18 cellular contexts compared by ENCODE assay signal in genomic region chr20:63187338-63188158, GRCh38. TPM values are rescaled to one million over a fixed set of nuclear protein-coding genes. Genes with fewer than 3 reads are reported as not detected.
DNase-seq lines count a peak whose midpoint lies in the region; ATAC-seq, FAIRE-seq and TF ChIP-seq lines count a peak whose summit lies in the region.
"Had no signal": no experiment of that assay in that cellular context is flagged by ENCODE, and none has a peak within 500 bp of the region (broad histone marks: within the 10 kb centered on the region; RNA-seq: fewer than 3 reads in every experiment).

No MANE protein-coding gene starts in this region.

- CTCF ChIA-PET in SK-N-SH (lab: Yijun Ruan, JAX), result no interaction called here

- POLR2A ChIA-PET in SK-N-SH (lab: Yijun Ruan, JAX), result no interaction called here

- TF ChIP-seq CTCF in SK-N-SH (IDR thresholded peaks at IDR 0.05) (no peak), kidney (IDR thresholded peaks at IDR 0.05; ENCODE audit: borderline replicate concordance, extremely low read depth, insufficient read depth) (no peak), osteoblast (IDR thresholded peaks at IDR 0.05; ENCODE audit: extremely low read depth, low read depth, low read length) (no peak)

- H3K27me3 ChIP-seq in SK-N-SH (ENCODE audit: insufficient read depth) (no peaks in the 10 kb centered on the region), osteoblast (ENCODE audit: insufficient read depth, low read length) (no peaks in the 10 kb centered on the region)
- H3K27me3 ChIP-seq: BLaER1 treated with 17β-estradiol and CSF1 and Interleukin-3, amounts not matched to agents 10 nM and 100 nM had no signal

- H3F3A ChIP-seq in SK-N-SH (replicated peaks; ENCODE audit: insufficient read depth), result peaks cover 7% of the 10 kb centered on the region

- H3K36me3 ChIP-seq in SK-N-SH (replicated peaks in 1 of 2; ENCODE audit: control insufficient read depth in 1 of 2, insufficient read depth in 2 of 2, low read length in 1 of 2) (no peaks in the 10 kb centered on the region), kidney (ENCODE audit: control insufficient read depth in 1 of 2, insufficient read depth in 2 of 2, low read length in 2 of 2) (no peaks in the 10 kb centered on the region), osteoblast (ENCODE audit: insufficient read depth, low read length) (no peaks in the 10 kb centered on the region)
- H3K36me3 ChIP-seq: BLaER1 treated with 17β-estradiol and CSF1 and Interleukin-3, amounts not matched to agents 10 nM and 100 nM had no signal

- ATAC-seq in SK-N-SH treated with all-trans-retinoic acid at 6 μM for 48 hours (no peak), GM21528 (IDR thresholded peaks at IDR 0.05; ENCODE audit: low FRiP score, unreplicated experiment) (no peak), HG03280 (IDR thresholded peaks at IDR 0.05; ENCODE audit: unreplicated experiment) (no peak)
- ATAC-seq: GM12878 had no signal

- H3K79me2 ChIP-seq in SK-N-SH (ENCODE audit: insufficient read depth) (no peaks in the 10 kb centered on the region), osteoblast (ENCODE audit: insufficient read depth, low read length) (no peaks in the 10 kb centered on the region)

- no peak overlapping the region for H3K4me2 ChIP-seq in SK-N-SH
- H3K4me2 ChIP-seq in osteoblast (ENCODE audit: insufficient read depth, low read length), result no peak overlapping the region

- H3K9me2 ChIP-seq in SK-N-SH, result no peaks in the 10 kb centered on the region

- H3K4me1 ChIP-seq in SK-N-SH (ENCODE audit: control insufficient read depth in 1 of 2, insufficient read depth in 2 of 2, low read depth in 1 of 2, low read length in 1 of 2) (no peaks in the 10 kb centered on the region), kidney (ENCODE audit: control insufficient read depth in 1 of 2, insufficient read depth in 1 of 2, low read depth in 1 of 2, low read length in 2 of 2) (no peaks in the 10 kb centered on the region), osteoblast (ENCODE audit: insufficient read depth, low read length) (no peaks in the 10 kb centered on the region)

- WGBS in SK-N-SH (ENCODE audit: low lambda C conversion rate), result 54% methylated on average over 3 of the region's 7 CpGs

- H2AFZ ChIP-seq in SK-N-SH (ENCODE audit: low read depth), result no peak overlapping the region
- H2AFZ ChIP-seq in osteoblast (ENCODE audit: low read length), result no peak overlapping the region
- H2AFZ ChIP-seq: GM23248 had no signal

- TF ChIP-seq RAD21 in SK-N-SH (IDR thresholded peaks at IDR 0.05; ENCODE audit: low read length), result no peak

- H3K27ac ChIP-seq in SK-N-SH (ENCODE audit: low read depth in 2 of 2, low read length in 1 of 2) (no peak overlapping the region), kidney (ENCODE audit: low read depth in 2 of 2, low read length in 2 of 2) (no peak overlapping the region), osteoblast (ENCODE audit: low read depth, low read length) (no peak overlapping the region)
- H3K27ac ChIP-seq: 22Rv1; BLaER1 treated with 17β-estradiol and CSF1 and Interleukin-3, amounts not matched to agents 10 nM and 100 nM; GM23248 had no signal

- H4K20me1 ChIP-seq in SK-N-SH (ENCODE audit: insufficient read depth) (no peaks in the 10 kb centered on the region), osteoblast (ENCODE audit: insufficient read depth, low read length) (no peaks in the 10 kb centered on the region)

- intact Hi-C loops in kidney (cut with DNase I), result no loop called here

- H3K4me3 ChIP-seq in SK-N-SH (ENCODE audit: low read depth in 2 of 2, low read length in 1 of 2) (no peak overlapping the region), kidney (ENCODE audit: low read length in 2 of 2) (no peak overlapping the region), osteoblast (ENCODE audit: insufficient read depth, low read length) (no peak overlapping the region)
- H3K4me3 ChIP-seq: BLaER1 treated with 17β-estradiol and CSF1 and Interleukin-3, amounts not matched to agents 10 nM and 100 nM; GM12878; GM23248 had no signal

- H3K9ac ChIP-seq in SK-N-SH (no peak overlapping the region), kidney (ENCODE audit: low read length in 2 of 2) (no peak overlapping the region)
- H3K9ac ChIP-seq: GM23248 had no signal

- no peak for FAIRE-seq in kidney (lab: Jason Lieb, UNC)
- FAIRE-seq: GM12878, GM18507, H54 had no signal

- H3K9me3 ChIP-seq in SK-N-SH (no peaks in the 10 kb centered on the region), kidney (ENCODE audit: control insufficient read depth in 1 of 2, low read length in 2 of 2) (no peaks in the 10 kb centered on the region), osteoblast (ENCODE audit: low read depth, low read length) (no peaks in the 10 kb centered on the region)

- DNase-seq in SK-N-SH (peak; percentile 19), kidney (peak; percentile 47), osteoblast (ENCODE audit: insufficient read length, low spot score, missing footprints) (peak; percentile 84), hepatic stellate cell (ENCODE audit: low spot score) (no peak)
- DNase-seq: AML-193; CD4-positive, CD25-positive, alpha-beta regulatory T cell; DMS79; GM23248 had no signal

- TF ChIP-seq EP300 in SK-N-SH (IDR thresholded peaks at IDR 0.05; ENCODE audit: borderline replicate concordance in 1 of 2, low read depth in 1 of 2, low read length in 1 of 2), result no peak

TF ChIP-seq in SK-N-SH, 30 proteins besides CTCF, POLR2A, EP300 and RAD21 (continues in another document):
- TF ChIP-seq MEF2A (IDR thresholded peaks at IDR 0.05; ENCODE audit: borderline replicate concordance, low read depth) (no peak), SMC3 (IDR thresholded peaks at IDR 0.05; ENCODE audit: low read depth, low read length) (no peak)
- TF ChIP-seq, protein P1, sequence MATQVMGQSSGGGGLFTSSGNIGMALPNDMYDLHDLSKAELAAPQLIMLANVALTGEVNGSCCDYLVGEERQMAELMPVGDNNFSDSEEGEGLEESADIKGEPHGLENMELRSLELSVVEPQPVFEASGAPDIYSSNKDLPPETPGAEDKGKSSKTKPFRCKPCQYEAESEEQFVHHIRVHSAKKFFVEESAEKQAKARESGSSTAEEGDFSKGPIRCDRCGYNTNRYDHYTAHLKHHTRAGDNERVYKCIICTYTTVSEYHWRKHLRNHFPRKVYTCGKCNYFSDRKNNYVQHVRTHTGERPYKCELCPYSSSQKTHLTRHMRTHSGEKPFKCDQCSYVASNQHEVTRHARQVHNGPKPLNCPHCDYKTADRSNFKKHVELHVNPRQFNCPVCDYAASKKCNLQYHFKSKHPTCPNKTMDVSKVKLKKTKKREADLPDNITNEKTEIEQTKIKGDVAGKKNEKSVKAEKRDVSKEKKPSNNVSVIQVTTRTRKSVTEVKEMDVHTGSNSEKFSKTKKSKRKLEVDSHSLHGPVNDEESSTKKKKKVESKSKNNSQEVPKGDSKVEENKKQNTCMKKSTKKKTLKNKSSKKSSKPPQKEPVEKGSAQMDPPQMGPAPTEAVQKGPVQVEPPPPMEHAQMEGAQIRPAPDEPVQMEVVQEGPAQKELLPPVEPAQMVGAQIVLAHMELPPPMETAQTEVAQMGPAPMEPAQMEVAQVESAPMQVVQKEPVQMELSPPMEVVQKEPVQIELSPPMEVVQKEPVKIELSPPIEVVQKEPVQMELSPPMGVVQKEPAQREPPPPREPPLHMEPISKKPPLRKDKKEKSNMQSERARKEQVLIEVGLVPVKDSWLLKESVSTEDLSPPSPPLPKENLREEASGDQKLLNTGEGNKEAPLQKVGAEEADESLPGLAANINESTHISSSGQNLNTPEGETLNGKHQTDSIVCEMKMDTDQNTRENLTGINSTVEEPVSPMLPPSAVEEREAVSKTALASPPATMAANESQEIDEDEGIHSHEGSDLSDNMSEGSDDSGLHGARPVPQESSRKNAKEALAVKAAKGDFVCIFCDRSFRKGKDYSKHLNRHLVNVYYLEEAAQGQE (IDR thresholded peaks at IDR 0.05; ENCODE audit: low read depth, low read length), result no peak

TF ChIP-seq in SK-N-SH treated with all-trans-retinoic acid at 6 μM for 48 hours, 23 proteins besides CTCF, POLR2A, EP300 and RAD21 (continues in another document):
- TF ChIP-seq ISL1 (CRISPR knock-in tag; IDR thresholded peaks at IDR 0.05) (no peak), BACH2 (CRISPR knock-in tag; IDR thresholded peaks at IDR 0.05; ENCODE audit: borderline replicate concordance) (no peak), ARNTL (CRISPR knock-in tag; IDR thresholded peaks at IDR 0.05; ENCODE audit: borderline replicate concordance, low read depth) (no peak), TOX (CRISPR knock-in tag; IDR thresholded peaks at IDR 0.05; ENCODE audit: borderline replicate concordance) (no peak)
- TF ChIP-seq, protein P2, sequence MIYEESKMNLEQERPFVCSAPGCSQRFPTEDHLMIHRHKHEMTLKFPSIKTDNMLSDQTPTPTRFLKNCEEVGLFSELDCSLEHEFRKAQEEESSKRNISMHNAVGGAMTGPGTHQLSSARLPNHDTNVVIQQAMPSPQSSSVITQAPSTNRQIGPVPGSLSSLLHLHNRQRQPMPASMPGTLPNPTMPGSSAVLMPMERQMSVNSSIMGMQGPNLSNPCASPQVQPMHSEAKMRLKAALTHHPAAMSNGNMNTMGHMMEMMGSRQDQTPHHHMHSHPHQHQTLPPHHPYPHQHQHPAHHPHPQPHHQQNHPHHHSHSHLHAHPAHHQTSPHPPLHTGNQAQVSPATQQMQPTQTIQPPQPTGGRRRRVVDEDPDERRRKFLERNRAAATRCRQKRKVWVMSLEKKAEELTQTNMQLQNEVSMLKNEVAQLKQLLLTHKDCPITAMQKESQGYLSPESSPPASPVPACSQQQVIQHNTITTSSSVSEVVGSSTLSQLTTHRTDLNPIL (CRISPR knock-in tag; IDR thresholded peaks at IDR 0.05; ENCODE audit: low read depth), result no peak

RNA-seq across cellular contexts. Expression of gene YTHDF1, which starts 28.4 kb away (rescaled TPM):
- polyA plus RNA-seq in SK-N-SH (2012; rRNA removed) (15.5 and 17.0 TPM in 2 replicates), kidney (ENCODE audit: insufficient read depth, low read depth, low replicate concordance) (21.9 TPM)
- polyA plus RNA-seq in SK-N-SH (2012; cell fraction: cytosol; rRNA removed), result 15.9 and 17.6 TPM in 2 replicates
- 25.6 and 28.5 TPM in 2 replicates for polyA plus RNA-seq in SK-N-SH (2012; cell fraction: nucleus; rRNA removed)
- total RNA-seq in kidney (43.1 TPM), osteoblast (23.9 and 26.8 TPM in 2 replicates)

RNA-seq across cellular contexts. Expression of gene BIRC7, which starts 48.2 kb away (rescaled TPM):
- polyA plus RNA-seq in SK-N-SH (2012; rRNA removed), result not detected in 2 replicates
- polyA plus RNA-seq in SK-N-SH (2012; cell fraction: cytosol; rRNA removed), result not detected in 2 replicates
- polyA plus RNA-seq in SK-N-SH (2012; cell fraction: nucleus; rRNA removed), result not detected in 2 replicates
- total RNA-seq in kidney, result 4.0 TPM
- polyA plus RNA-seq in kidney (ENCODE audit: insufficient read depth, low read depth, low replicate concordance), result 0.30 TPM
- total RNA-seq in osteoblast, result under 0.01 and 0.29 TPM in 2 replicates
- total RNA-seq: A673; CD4-positive, CD25-positive, alpha-beta regulatory T cell; GM12878; GM23248; HT1080 had no signal
- polyA plus RNA-seq: CD4-positive, CD25-positive, alpha-beta regulatory T cell; GM23248 had no signal
